In the genomic region with DNA sequence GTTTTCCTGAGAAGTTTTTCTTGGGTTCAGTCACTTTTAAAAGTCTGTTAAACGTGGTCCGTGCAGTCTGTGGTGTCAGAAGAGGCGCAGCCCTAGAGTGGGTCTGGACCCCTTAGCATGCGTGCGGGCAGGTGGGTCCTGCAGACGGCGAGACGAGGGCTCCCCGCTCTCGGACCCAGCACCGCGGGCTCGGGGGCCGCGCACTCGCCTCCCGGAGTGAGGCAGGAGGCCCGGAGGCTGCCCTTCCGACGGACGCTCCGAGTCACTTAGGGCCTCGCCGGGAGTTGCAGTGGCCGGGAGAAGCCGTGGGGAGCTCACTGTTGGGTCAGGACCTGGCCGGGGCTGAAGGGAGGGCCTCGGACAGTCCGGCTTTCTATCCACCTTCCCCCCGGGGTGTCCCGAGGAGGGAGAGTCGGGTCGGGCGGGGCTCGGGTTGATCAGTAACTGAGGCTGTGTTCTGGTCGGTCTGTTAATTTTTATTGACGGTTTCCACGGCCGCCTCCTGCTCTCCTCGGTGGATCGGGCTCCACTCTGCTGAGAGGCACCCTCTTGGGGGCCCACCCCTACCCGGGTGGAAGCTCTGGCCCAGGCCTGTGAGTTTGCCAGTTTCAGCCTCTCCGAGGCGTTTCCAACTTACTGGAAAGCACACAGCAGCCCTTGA, we compare ENCODE assay signal across 8 cellular contexts.
DNase-seq lines count a peak whose midpoint lies in the region; ATAC-seq, FAIRE-seq and TF ChIP-seq lines count a peak whose summit lies in the region.

No MANE protein-coding gene starts in this region.

- peak overlapping the region; percentile 97 for H3K9ac ChIP-seq in SK-N-MC (ENCODE audit: insufficient read length)

- peaks cover 55% of the 10 kb centered on the region for H3K36me3 ChIP-seq in SK-N-MC (ENCODE audit: insufficient read depth, low read length)

- CTCF ChIA-PET in HEK293T (lab: Yijun Ruan, JAX) = no interaction called here

- TF ChIP-seq CTCF in foreskin fibroblast (IDR thresholded peaks at IDR 0.05; ENCODE audit: low read depth, low read length) = no peak

- H3K9me3 ChIP-seq in SK-N-MC (ENCODE audit: low read depth, low read length) = no peaks in the 10 kb centered on the region

- POLR2A ChIA-PET in HEK293T (lab: Yijun Ruan, JAX) = interaction anchor here (0.8 to 1.6 kb wide), 5 partner anchors 9 to 122 kb away, joined by 3 to 8 read pairs (median 4); no protein-coding TSS in a partner anchor

- DNase-seq in GM19239 (ENCODE audit: insufficient read length, low spot score) (no peak), SK-N-MC (ENCODE audit: low read depth, low spot score) (no peak), foreskin fibroblast (peak in 1 of 2 donors; percentile 37), retina (peak; percentile 58), HEK293T (ENCODE audit: extremely low spot score) (no peak), UCSD-AML1 (lab: John Stamatoyannopoulos, UW; ENCODE audit: unreplicated experiment) (no peak), NCI-H1930 (lab: John Stamatoyannopoulos, UW) (no peak)

- H3K4me3 ChIP-seq in SK-N-MC (peak overlapping the region; percentile 94), foreskin fibroblast (ENCODE audit: low read depth in 1 of 2, low read length in 2 of 2) (peak overlapping the region; percentile 94 to 95)

- peak overlapping the region; percentile 77 for H3K27ac ChIP-seq in SK-N-MC

- no peak for ATAC-seq in GM18858 (IDR thresholded peaks at IDR 0.05; ENCODE audit: unreplicated experiment)

- peak; percentile 80 for FAIRE-seq in GM19239 (lab: Jason Lieb, UNC)

TF ChIP-seq in HEK293T, 16 proteins besides CTCF, POLR2A, EP300 and RAD21:
- TF ChIP-seq SUZ12 (IDR thresholded peaks at IDR 0.05) = no peak
- no peak for TF ChIP-seq ZNF384 (IDR thresholded peaks at IDR 0.05)
- TF ChIP-seq PKNOX1 (IDR thresholded peaks at IDR 0.05) = no peak
- TF ChIP-seq FOXA1 (IDR thresholded peaks at IDR 0.05) = no peak
- TF ChIP-seq ARNT (IDR thresholded peaks at IDR 0.05) = no peak
- no peak for TF ChIP-seq L3MBTL2 (conservative IDR thresholded peaks at IDR 0.05)
- no peak for TF ChIP-seq LEF1 (IDR thresholded peaks at IDR 0.05; ENCODE audit: borderline replicate concordance)
- TF ChIP-seq ELF4 (IDR thresholded peaks at IDR 0.05) = no peak
- no peak for TF ChIP-seq SP1 (IDR thresholded peaks at IDR 0.05)
- no peak for TF ChIP-seq NFRKB (IDR thresholded peaks at IDR 0.05)
- TF ChIP-seq BHLHE40 (IDR thresholded peaks at IDR 0.05; ENCODE audit: borderline replicate concordance) = no peak
- no peak for TF ChIP-seq TARDBP (IDR thresholded peaks at IDR 0.05)
- TF ChIP-seq HDGF (IDR thresholded peaks at IDR 0.05; ENCODE audit: borderline replicate concordance) = no peak
- TF ChIP-seq FOXM1 (IDR thresholded peaks at IDR 0.05; ENCODE audit: borderline replicate concordance) = no peak
- TF ChIP-seq CTBP1 (IDR thresholded peaks at IDR 0.05; ENCODE audit: borderline replicate concordance) = no peak
- no peak for TF ChIP-seq FOXK2 (IDR thresholded peaks at IDR 0.05)
